ENCODE assay signal across 14 cellular contexts in the genomic region with DNA sequence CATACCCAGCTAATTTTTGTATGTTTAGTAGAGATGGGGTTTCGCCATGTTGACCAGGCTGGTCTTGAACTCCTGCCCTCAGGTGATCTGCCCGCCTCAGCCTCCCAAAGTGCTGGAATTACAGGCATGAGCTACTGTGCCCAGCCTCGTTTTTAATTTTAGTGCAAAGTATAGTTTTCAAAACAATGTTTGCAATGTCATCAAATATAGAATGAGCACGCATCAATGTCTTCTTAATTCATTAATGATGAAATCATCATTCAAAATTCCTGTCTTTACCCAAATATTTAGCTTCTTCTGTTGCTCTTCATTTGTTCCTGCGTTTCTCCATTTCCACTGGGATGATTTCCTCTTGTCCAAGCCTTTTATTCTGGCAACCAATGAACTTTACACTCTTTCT. TPM values are rescaled to one million over a fixed set of nuclear protein-coding genes. Genes with fewer than 3 reads are reported as not detected.
DNase-seq lines count a peak whose midpoint lies in the region; ATAC-seq, FAIRE-seq and TF ChIP-seq lines count a peak whose summit lies in the region.
"Not testable (repeated sequence)": the region's sequence is repeated elsewhere in the genome, so short reads cannot be mapped to it uniquely, and the experiment has no call there.
"Had no signal": no experiment of that assay in that cellular context is flagged by ENCODE, and none has a peak within 500 bp of the region (broad histone marks: within the 10 kb centered on the region; RNA-seq: fewer than 3 reads in every experiment).

No MANE protein-coding gene starts in this region.

- peak overlapping the region; percentile 38 to 87 (median 76) for H3K27ac Mint-ChIP-seq in CD4-positive, CD25-positive, alpha-beta regulatory T cell
- H3K27ac Mint-ChIP-seq in IgD-negative memory B cell: peak overlapping the region; percentile 18 to 84 (median 39)
- H3K27ac Mint-ChIP-seq in T-cell: peak overlapping the region; percentile 29 to 88
- peak overlapping the region in 8 of 9 donors; percentile 57 to 95 (median 77) for H3K27ac Mint-ChIP-seq in naive thymus-derived CD4-positive, alpha-beta T cell

- TF ChIP-seq RAD21 in K562 (CRISPR knock-in tag; conservative IDR thresholded peaks at IDR 0.05 in 1 of 2, IDR thresholded peaks at IDR 0.05 in 1 of 2): not testable (repeated sequence)

- H3K4me3 ChIP-seq in CD4-positive, CD25-positive, alpha-beta regulatory T cell (ENCODE audit: low read depth, low read length): peak overlapping the region; percentile 7
- not testable (repeated sequence) for H3K4me3 ChIP-seq in K562
- H3K4me3 ChIP-seq in naive thymus-derived CD4-positive, alpha-beta T cell (ENCODE audit: low read length): peak overlapping the region; percentile 15
- peak overlapping the region; percentile 11 for H3K4me3 ChIP-seq in thoracic aorta

- POLR2A ChIA-PET in T-cell (lab: Charles Lee); K562 (lab: Yijun Ruan, JAX): not testable (repeated sequence)
- POLR2A ChIA-PET in naive thymus-derived CD4-positive, alpha-beta T cell (lab: Charles Lee): interaction anchor here (0.6 to 2.6 kb wide), 7 partner anchors 9 to 1232 kb away, joined by 3 to 15 read pairs (median 6); partner anchors contain the start of gene LENG8

- H3K4me1 ChIP-seq in CD4-positive, CD25-positive, alpha-beta regulatory T cell (ENCODE audit: control insufficient read depth, insufficient read depth, low read length, poor library complexity, severe bottlenecking): peaks cover 47% of the 10 kb centered on the region
- not testable (repeated sequence) for H3K4me1 ChIP-seq in K562 (replicated peaks in 1 of 2; ENCODE audit: control insufficient read depth in 2 of 2, insufficient read depth in 2 of 2, low read length in 2 of 2); thoracic aorta (ENCODE audit: control insufficient read depth in 1 of 2, low read depth in 2 of 2)
- peaks cover 53 to 63% of the 10 kb centered on the region in 2 donors for H3K4me1 ChIP-seq in naive thymus-derived CD4-positive, alpha-beta T cell (ENCODE audit: control insufficient read depth in 2 of 2, insufficient read depth in 2 of 2, low read length in 2 of 2)

- in situ Hi-C loops in K562 (cut with MboI): not testable (repeated sequence)

- DNase-seq in CD4-positive, CD25-positive, alpha-beta regulatory T cell; T-cell; activated T-cell treated with anti-CD3 and anti-CD28 coated beads, Interleukin-2, amount 50 U/mL, for 4 hours; K562 (ENCODE audit: extremely low read depth in 1 of 4, low spot score in 3 of 4); naive thymus-derived CD4-positive, alpha-beta T cell; thoracic aorta (ENCODE audit: low spot score): not testable (repeated sequence)

- peaks cover 20 to 73% (median 52%) of the 10 kb centered on the region in 4 donors for H3K4me1 Mint-ChIP-seq in CD4-positive, CD25-positive, alpha-beta regulatory T cell
- H3K4me1 Mint-ChIP-seq in IgD-negative memory B cell (peaks cover 48 to 49% (median 48%) of the 10 kb centered on the region in 3 donors), T-cell (peaks cover 71 to 85% (median 77%) of the 10 kb centered on the region in 3 donors)
- H3K4me1 Mint-ChIP-seq in activated T-cell treated with anti-CD3 and anti-CD28 coated beads, Interleukin-2, amount 50 U/mL, for 4 hours (ENCODE audit: low read depth): peaks cover 72% of the 10 kb centered on the region
- peaks cover 48 to 87% (median 76%) of the 10 kb centered on the region in 7 donors for H3K4me1 Mint-ChIP-seq in naive thymus-derived CD4-positive, alpha-beta T cell

- TF ChIP-seq EP300 in K562 (IDR thresholded peaks at IDR 0.05; ENCODE audit: low read length): not testable (repeated sequence)

- not testable (repeated sequence) for H3K27me3 ChIP-seq in CD4-positive, CD25-positive, alpha-beta regulatory T cell (ENCODE audit: control insufficient read depth, insufficient read depth, low read length); naive thymus-derived CD4-positive, alpha-beta T cell (ENCODE audit: control insufficient read depth in 2 of 2, insufficient read depth in 2 of 2, low read length in 2 of 2); thoracic aorta (replicated peaks; ENCODE audit: insufficient read depth)
- H3K27me3 ChIP-seq in K562 (ENCODE audit: control insufficient read depth in 2 of 2, insufficient read depth in 2 of 2, low read length in 2 of 2): peaks cover 5 to 29% of the 10 kb centered on the region in 2 experiments; a peak in 4 of 5 replicates

- WGBS in K562 (ENCODE audit: insufficient coverage, low coverage, missing lambda C conversion rate): 4% methylated on average over 5 of the region's 5 CpGs

- H3K9ac ChIP-seq in K562 (ENCODE audit: insufficient read depth in 1 of 2, low read depth in 2 of 2, low read length in 2 of 2): not testable (repeated sequence)

- CTCF ChIA-PET in T-cell (lab: Charles Lee): interaction anchor here (1.2 to 1.8 kb wide), 3 partner anchors 17 to 20 kb away, joined by 3 to 5 read pairs (median 4); no protein-coding TSS in a partner anchor
- CTCF ChIA-PET in K562 (lab: Yijun Ruan, JAX; ENCODE audit: low intra/inter-chr PET ratio): not testable (repeated sequence)
- CTCF ChIA-PET in naive thymus-derived CD4-positive, alpha-beta T cell (lab: Charles Lee): interaction anchor here (1.4 to 2.9 kb wide), 3 partner anchors 11 to 20 kb away, joined by 5 to 17 read pairs (median 13); no protein-coding TSS in a partner anchor

- not testable (repeated sequence) for H3K27ac ChIP-seq in CD4-positive, CD25-positive, alpha-beta regulatory T cell (ENCODE audit: insufficient read depth, low read length, poor library complexity, severe bottlenecking); K562 (ENCODE audit: extremely low read depth, low read depth, low read length); naive thymus-derived CD4-positive, alpha-beta T cell (ENCODE audit: low read depth, low read length); thoracic aorta

- peaks cover 11% of the 10 kb centered on the region for H3K27me3 Mint-ChIP-seq in CD4-positive, CD25-positive, alpha-beta regulatory T cell
- H3K27me3 Mint-ChIP-seq in IgD-negative memory B cell; T-cell; activated T-cell treated with anti-CD3 and anti-CD28 coated beads, Interleukin-2, amount 50 U/mL, for 4 hours (ENCODE audit: low read depth): not testable (repeated sequence)
- H3K27me3 Mint-ChIP-seq in naive thymus-derived CD4-positive, alpha-beta T cell: peaks cover 0 to 35% (median 0%) of the 10 kb centered on the region in 5 donors

- H4K20me1 ChIP-seq in K562 (replicated peaks; ENCODE audit: control insufficient read depth, insufficient read depth, low read length): not testable (repeated sequence)

- TF ChIP-seq POLR2A in K562 (conservative IDR thresholded peaks at IDR 0.05): not testable (repeated sequence)

- H3K36me3 ChIP-seq in CD4-positive, CD25-positive, alpha-beta regulatory T cell (ENCODE audit: control insufficient read depth, insufficient read depth, low read length); K562 (ENCODE audit: control insufficient read depth, insufficient read depth, low read length); naive thymus-derived CD4-positive, alpha-beta T cell (ENCODE audit: control insufficient read depth in 2 of 3, insufficient read depth in 3 of 3, low read length in 3 of 3); thoracic aorta: not testable (repeated sequence)

- not testable (repeated sequence) for H3K36me3 Mint-ChIP-seq in CD4-positive, CD25-positive, alpha-beta regulatory T cell; IgD-negative memory B cell; T-cell; activated T-cell treated with anti-CD3 and anti-CD28 coated beads, Interleukin-2, amount 50 U/mL, for 4 hours (ENCODE audit: insufficient read depth)
- H3K36me3 Mint-ChIP-seq in naive thymus-derived CD4-positive, alpha-beta T cell: peaks cover 0 to 21% (median 0%) of the 10 kb centered on the region in 5 donors

- ATAC-seq in CD4-positive, CD25-positive, alpha-beta regulatory T cell (ENCODE audit: low read depth in 2 of 2); T-cell (replicated peaks in 1 of 4); activated T-cell treated with anti-CD3 and anti-CD28 coated beads, Interleukin-2, amount 50 U/mL, for 4 hours; K562; naive thymus-derived CD4-positive, alpha-beta T cell; thoracic aorta (ENCODE audit: insufficient number of reproducible peaks, low FRiP score, low read depth): not testable (repeated sequence)

- not testable (repeated sequence) for H3K9me3 ChIP-seq in CD4-positive, CD25-positive, alpha-beta regulatory T cell (ENCODE audit: control insufficient read depth in 2 of 2, low read length in 2 of 2); K562 (replicated peaks; ENCODE audit: control insufficient read depth, insufficient read depth, low read depth, low read length); naive thymus-derived CD4-positive, alpha-beta T cell (ENCODE audit: control insufficient read depth in 2 of 3, low read length in 3 of 3); thoracic aorta

- H3K4me3 Mint-ChIP-seq in CD4-positive, CD25-positive, alpha-beta regulatory T cell: peak overlapping the region; percentile 62 to 81 (median 76)
- H3K4me3 Mint-ChIP-seq in IgD-negative memory B cell: peak overlapping the region; percentile 46 to 82 (median 80)
- H3K4me3 Mint-ChIP-seq in T-cell: peak overlapping the region in 2 of 3 donors; percentile 59 to 88
- peak overlapping the region; percentile 29 for H3K4me3 Mint-ChIP-seq in activated T-cell treated with anti-CD3 and anti-CD28 coated beads, Interleukin-2, amount 50 U/mL, for 4 hours
- peak overlapping the region; percentile 61 to 96 (median 80) for H3K4me3 Mint-ChIP-seq in naive thymus-derived CD4-positive, alpha-beta T cell

- H3K9me1 ChIP-seq in K562 (ENCODE audit: control insufficient read depth, insufficient read depth, low read length): not testable (repeated sequence)

- H3K4me2 ChIP-seq in K562 (ENCODE audit: insufficient read depth, low read length): not testable (repeated sequence)

- not testable (repeated sequence) for TF ChIP-seq CTCF in K562 (IDR thresholded peaks at IDR 0.05 in 2 of 3, conservative IDR thresholded peaks at IDR 0.05 in 1 of 3; ENCODE audit: insufficient read depth in 2 of 3, low read depth in 1 of 3, low read length in 3 of 3); thoracic aorta (IDR thresholded peaks at IDR 0.05)

- H3K9me3 Mint-ChIP-seq in CD4-positive, CD25-positive, alpha-beta regulatory T cell; IgD-negative memory B cell; T-cell; activated T-cell treated with anti-CD3 and anti-CD28 coated beads, Interleukin-2, amount 50 U/mL, for 4 hours; naive thymus-derived CD4-positive, alpha-beta T cell: not testable (repeated sequence)

- FAIRE-seq in K562 (lab: Jason Lieb, UNC): not testable (repeated sequence)

- not testable (repeated sequence) for H3K79me2 ChIP-seq in K562 (ENCODE audit: control insufficient read depth, insufficient read depth, low read length)

- BruUV-seq in K562 (replicated peaks; lab: Mats Ljungman, UMichigan): not testable (repeated sequence)

- H2AFZ ChIP-seq in K562 (ENCODE audit: low read depth, low read length): not testable (repeated sequence)

- intact Hi-C loops in K562 (cut with micrococcal nuclease): not testable (repeated sequence)
- intact Hi-C loops in naive thymus-derived CD4-positive, alpha-beta T cell (cut with micrococcal nuclease): loop anchor here in 1 of 2 donors (1.0 to 10.0 kb wide), 2 partner anchors 17 to 507 kb away; partner anchors contain the start of gene MYADM

RNA-seq across cellular contexts. Expression of gene LAIR1, which starts 6.7 kb away (rescaled TPM):
- 33.2 TPM for total RNA-seq in CD4-positive, CD25-positive, alpha-beta regulatory T cell
- polyA plus RNA-seq in CD4-positive, CD25-positive, alpha-beta regulatory T cell: 10 to 100 TPM; 39.3 to 61.8 (median 45.3) TPM
- polyA plus RNA-seq in IgD-negative memory B cell (59.1 TPM), K562 (2011; rRNA removed) (not detected in 2 replicates), K562 (2014; fragmentation: Illumina TruSeq; extraction: Trizol) (0.12 TPM in 1 of 2 replicates, not detected in the other), K562 (2014; fragmentation: Nextera tagmentation; extraction: Ambion mirVana) (not detected), K562 (2014; rRNA removed) (0.12 TPM in 1 of 2 replicates, not detected in the other)
- total RNA-seq in T-cell (10 to 100 TPM; 40.2 to 66.0 (median 59.7) TPM), K562 (2014; rRNA removed) (not detected in 2 replicates), K562 (2014; rRNA removed; fragmentation: Illumina TruSeq; extraction: Trizol) (not detected in 2 replicates), K562 (2015; rRNA removed; fragmentation: Illumina TruSeq; extraction: Trizol) (0.23 and 0.54 TPM in 2 replicates), K562 (2021) (0.20 and 0.24 TPM in 2 replicates), thoracic aorta (10 to 100 TPM; 31.2 to 64.7 TPM)
- total RNA-seq in activated T-cell treated with anti-CD3 and anti-CD28 coated beads, Interleukin-2, amount 50 U/mL, for 4 hours: 1 to 10 TPM; 4.7 to 6.1 (median 5.5) TPM
- total RNA-seq in K562 (2011; cell fraction: chromatin; rRNA removed; ENCODE audit: low replicate concordance): not detected in 2 replicates
- total RNA-seq in K562 (2011; cell fraction: nucleolus; rRNA removed): not detected in 2 replicates
- not detected in 2 replicates for total RNA-seq in K562 (2011; cell fraction: nucleoplasm; rRNA removed)
- not detected in 2 replicates for polyA plus RNA-seq in K562 (2011; cell fraction: cytosol; rRNA removed)
- not detected in 2 replicates for polyA plus RNA-seq in K562 (2011; cell fraction: nucleus; rRNA removed)
- 0.40 and 7.6 TPM in 2 replicates for polyA plus RNA-seq in K562 (2012)
- polyA minus RNA-seq in K562 (2011; rRNA and poly(A)+ RNA removed): not detected in 2 replicates
- polyA minus RNA-seq in K562 (2011; cell fraction: cytosol; rRNA and poly(A)+ RNA removed): not detected in 2 replicates
- polyA minus RNA-seq in K562 (2011; cell fraction: nucleus; rRNA and poly(A)+ RNA removed): not detected in 2 replicates
- 10 to 100 TPM; 47.0 to 92.3 (median 82.3) TPM for total RNA-seq in naive thymus-derived CD4-positive, alpha-beta T cell
- polyA plus RNA-seq in naive thymus-derived CD4-positive, alpha-beta T cell: 10 to 100 TPM; 48.6 to 98.1 TPM
- total RNA-seq: Caco-2, IMR-90, PC-3, SK-MEL-5 had no signal
- polyA plus RNA-seq: IMR-90 had no signal

RNA-seq across cellular contexts. Expression of gene LILRA4, which starts 32.5 kb away (rescaled TPM):
- total RNA-seq in CD4-positive, CD25-positive, alpha-beta regulatory T cell: not detected
- not detected for polyA plus RNA-seq in CD4-positive, CD25-positive, alpha-beta regulatory T cell
- polyA plus RNA-seq in IgD-negative memory B cell: 6.4 TPM
- under 1 TPM in 1 of 5 donors, not detected in 4; 0.58 TPM for total RNA-seq in T-cell
- total RNA-seq in activated T-cell treated with anti-CD3 and anti-CD28 coated beads, Interleukin-2, amount 50 U/mL, for 4 hours: not detected
- total RNA-seq in K562 (2011; cell fraction: chromatin; rRNA removed; ENCODE audit: low replicate concordance): not detected in 2 replicates
- not detected in 2 replicates for total RNA-seq in K562 (2011; cell fraction: nucleolus; rRNA removed)
- total RNA-seq in K562 (2011; cell fraction: nucleoplasm; rRNA removed): not detected in 2 replicates
- total RNA-seq in K562 (2014; rRNA removed): not detected in 2 replicates
- total RNA-seq in K562 (2014; rRNA removed; fragmentation: Illumina TruSeq; extraction: Trizol): not detected in 2 replicates
- total RNA-seq in K562 (2015; rRNA removed; fragmentation: Illumina TruSeq; extraction: Trizol): not detected in 2 replicates
- not detected in 2 replicates for total RNA-seq in K562 (2021)
- polyA plus RNA-seq in K562 (2011; rRNA removed): not detected in 2 replicates
- not detected in 2 replicates for polyA plus RNA-seq in K562 (2011; cell fraction: cytosol; rRNA removed)
- polyA plus RNA-seq in K562 (2011; cell fraction: nucleus; rRNA removed): not detected in 2 replicates
- 0.53 TPM in 1 of 2 replicates, not detected in the other for polyA plus RNA-seq in K562 (2012)
- polyA plus RNA-seq in K562 (2014; fragmentation: Illumina TruSeq; extraction: Trizol): not detected in 2 replicates
- not detected for polyA plus RNA-seq in K562 (2014; fragmentation: Nextera tagmentation; extraction: Ambion mirVana)
- polyA plus RNA-seq in K562 (2014; rRNA removed): not detected in 2 replicates
- polyA minus RNA-seq in K562 (2011; rRNA and poly(A)+ RNA removed): not detected in 2 replicates
- not detected in 2 replicates for polyA minus RNA-seq in K562 (2011; cell fraction: cytosol; rRNA and poly(A)+ RNA removed)
- not detected in 2 replicates for polyA minus RNA-seq in K562 (2011; cell fraction: nucleus; rRNA and poly(A)+ RNA removed)
- 1 to 10 TPM in 2 of 5 experiments, not detected in 3; 3.5 to 8.9 TPM for total RNA-seq in naive thymus-derived CD4-positive, alpha-beta T cell
- not detected for polyA plus RNA-seq in naive thymus-derived CD4-positive, alpha-beta T cell
- total RNA-seq in thoracic aorta: not detected
- total RNA-seq: Caco-2, H4, IMR-90, PC-3, Right ventricle myocardium superior, RPMI7951, SK-MEL-5 had no signal
- polyA plus RNA-seq: IMR-90 had no signal

RNA-seq across cellular contexts. Expression of gene TTYH1, which starts 43.8 kb away (rescaled TPM):
- not detected for total RNA-seq in CD4-positive, CD25-positive, alpha-beta regulatory T cell
- polyA plus RNA-seq in CD4-positive, CD25-positive, alpha-beta regulatory T cell: under 1 TPM in 3 of 4 donors, not detected in 1; 0.17 to 1.00 (median 0.31) TPM
- 0.16 TPM for polyA plus RNA-seq in IgD-negative memory B cell
- total RNA-seq in T-cell: under 1 TPM in 2 of 5 donors, not detected in 3; 0.26 to 0.41 TPM
- under 1 TPM in 1 of 3 donors, not detected in 2; 0.46 TPM for total RNA-seq in activated T-cell treated with anti-CD3 and anti-CD28 coated beads, Interleukin-2, amount 50 U/mL, for 4 hours
- total RNA-seq in K562 (2011; cell fraction: chromatin; rRNA removed; ENCODE audit: low replicate concordance): not detected in 2 replicates
- total RNA-seq in K562 (2011; cell fraction: nucleolus; rRNA removed): not detected in 2 replicates
- total RNA-seq in K562 (2011; cell fraction: nucleoplasm; rRNA removed): not detected in 2 replicates
- not detected in 2 replicates for total RNA-seq in K562 (2014; rRNA removed)
- not detected in 2 replicates for total RNA-seq in K562 (2014; rRNA removed; fragmentation: Illumina TruSeq; extraction: Trizol)
- not detected in 2 replicates for total RNA-seq in K562 (2015; rRNA removed; fragmentation: Illumina TruSeq; extraction: Trizol)
- not detected in 2 replicates for total RNA-seq in K562 (2021)
- polyA plus RNA-seq in K562 (2011; rRNA removed): not detected in 2 replicates
- not detected in 2 replicates for polyA plus RNA-seq in K562 (2011; cell fraction: cytosol; rRNA removed)
- not detected in 2 replicates for polyA plus RNA-seq in K562 (2011; cell fraction: nucleus; rRNA removed)
- 0.17 and 0.36 TPM in 2 replicates for polyA plus RNA-seq in K562 (2012)
- polyA plus RNA-seq in K562 (2014; fragmentation: Illumina TruSeq; extraction: Trizol): not detected in 2 replicates
- polyA plus RNA-seq in K562 (2014; fragmentation: Nextera tagmentation; extraction: Ambion mirVana): under 1 TPM in 1 of 2 experiments, not detected in 1; 0.08 TPM
- polyA plus RNA-seq in K562 (2014; rRNA removed): not detected in 2 replicates
- not detected in 2 replicates for polyA minus RNA-seq in K562 (2011; rRNA and poly(A)+ RNA removed)
- polyA minus RNA-seq in K562 (2011; cell fraction: cytosol; rRNA and poly(A)+ RNA removed): not detected in 2 replicates
- not detected in 2 replicates for polyA minus RNA-seq in K562 (2011; cell fraction: nucleus; rRNA and poly(A)+ RNA removed)
- total RNA-seq in naive thymus-derived CD4-positive, alpha-beta T cell: 1 to 10 TPM in 1 of 5 experiments, under 1 TPM in 1, not detected in 3; 0.10 to 1.8 TPM
- under 1 TPM; 0.23 to 0.40 TPM for polyA plus RNA-seq in naive thymus-derived CD4-positive, alpha-beta T cell
- total RNA-seq in thoracic aorta: not detected
- total RNA-seq: Caco-2, H4, IMR-90, RPMI7951 had no signal
- polyA plus RNA-seq: IMR-90 had no signal

RNA-seq across cellular contexts. Expression of gene LILRA5, which starts 58.5 kb away (rescaled TPM):
- not detected for total RNA-seq in CD4-positive, CD25-positive, alpha-beta regulatory T cell
- polyA plus RNA-seq in CD4-positive, CD25-positive, alpha-beta regulatory T cell: under 1 TPM in 1 of 4 donors, not detected in 3; 0.67 TPM
- polyA plus RNA-seq in IgD-negative memory B cell: 0.59 TPM
- total RNA-seq in T-cell: not detected
- not detected for total RNA-seq in activated T-cell treated with anti-CD3 and anti-CD28 coated beads, Interleukin-2, amount 50 U/mL, for 4 hours
- total RNA-seq in K562 (2011; cell fraction: chromatin; rRNA removed; ENCODE audit: low replicate concordance): not detected in 2 replicates
- total RNA-seq in K562 (2011; cell fraction: nucleolus; rRNA removed): not detected in 2 replicates
- not detected in 2 replicates for total RNA-seq in K562 (2011; cell fraction: nucleoplasm; rRNA removed)
- not detected in 2 replicates for total RNA-seq in K562 (2014; rRNA removed)
- total RNA-seq in K562 (2014; rRNA removed; fragmentation: Illumina TruSeq; extraction: Trizol): not detected in 2 replicates
- total RNA-seq in K562 (2015; rRNA removed; fragmentation: Illumina TruSeq; extraction: Trizol): not detected in 2 replicates
- not detected in 2 replicates for total RNA-seq in K562 (2021)
- not detected in 2 replicates for polyA plus RNA-seq in K562 (2011; rRNA removed)
- polyA plus RNA-seq in K562 (2011; cell fraction: cytosol; rRNA removed): not detected in 2 replicates
- not detected in 2 replicates for polyA plus RNA-seq in K562 (2011; cell fraction: nucleus; rRNA removed)
- polyA plus RNA-seq in K562 (2012): not detected in 2 replicates
- not detected in 2 replicates for polyA plus RNA-seq in K562 (2014; fragmentation: Illumina TruSeq; extraction: Trizol)
- polyA plus RNA-seq in K562 (2014; fragmentation: Nextera tagmentation; extraction: Ambion mirVana): not detected
- not detected in 2 replicates for polyA plus RNA-seq in K562 (2014; rRNA removed)
- polyA minus RNA-seq in K562 (2011; rRNA and poly(A)+ RNA removed): not detected in 2 replicates
- polyA minus RNA-seq in K562 (2011; cell fraction: cytosol; rRNA and poly(A)+ RNA removed): not detected in 2 replicates
- polyA minus RNA-seq in K562 (2011; cell fraction: nucleus; rRNA and poly(A)+ RNA removed): not detected in 2 replicates
- total RNA-seq in naive thymus-derived CD4-positive, alpha-beta T cell: 10 to 100 TPM in 1 of 5 experiments, 1 to 10 TPM in 1, under 1 TPM in 2, not detected in 1; 0.32 to 82.1 (median 5.1) TPM
- under 1 TPM in 1 of 2 donors, not detected in 1; 0.34 TPM for polyA plus RNA-seq in naive thymus-derived CD4-positive, alpha-beta T cell
- 10 to 100 TPM in 1 of 2 donors, 1 to 10 TPM in 1; 9.6 to 12.2 TPM for total RNA-seq in thoracic aorta
- total RNA-seq: Caco-2, H4, IMR-90, PC-3, RPMI7951, SK-MEL-5 had no signal
- polyA plus RNA-seq: IMR-90 had no signal

Comparison
In these comparisons a context has a peak if more than half of its experiments do, and no peak if none do; other contexts are left out.
1. H3K4me3 Mint-ChIP-seq: peak in every context shown above with its lines; median percentile 80 in IgD-negative memory B cell; 80 in naive thymus-derived CD4-positive, alpha-beta T cell; 76 in CD4-positive, CD25-positive, alpha-beta regulatory T cell; 74 in T-cell; 29 in activated T-cell treated with anti-CD3 and anti-CD28 coated beads, Interleukin-2, amount 50 U/mL, for 4 hours.